ENCODE assay signal across 8 cellular contexts in genomic region chr2:160252278-160252887, GRCh38. TPM values are rescaled to one million over a fixed set of nuclear protein-coding genes. Genes with fewer than 3 reads are reported as not detected.
DNase-seq lines count a peak whose midpoint lies in the region; ATAC-seq and TF ChIP-seq lines count a peak whose summit lies in the region.

No MANE protein-coding gene starts in this region.

- H3K36me3 Mint-ChIP-seq in naive B cell: no peaks in the 10 kb centered on the region

- no peak overlapping the region for H3K27ac ChIP-seq in 22Rv1

- no peak overlapping the region for H3K4me3 Mint-ChIP-seq in naive B cell

- H3K9me3 Mint-ChIP-seq in naive B cell: no peaks in the 10 kb centered on the region

- TF ChIP-seq CTCF in 22Rv1 (IDR thresholded peaks at IDR 0.05) (peak; percentile 67), GM12873 (IDR thresholded peaks at IDR 0.05; ENCODE audit: insufficient read depth, low read depth, low read length, missing control alignments) (peak; percentile 65)

- intact Hi-C loops in head of caudate nucleus (cut with DNase I): no loop called here

- H3K27ac Mint-ChIP-seq in naive B cell: no peak overlapping the region

- H3K27me3 Mint-ChIP-seq in naive B cell: peaks cover 0 to 8% (median 0%) of the 10 kb centered on the region in 3 donors

- peak; percentile 11 for DNase-seq in NCI-H748 treated with DMSO at 0.1 percent for 48 hours (lab: John Stamatoyannopoulos, UW)
- peak; percentile 64 for DNase-seq in dermis blood vessel endothelial cell
- DNase-seq in naive B cell: peak; percentile 13
- DNase-seq in head of caudate nucleus: no peak

- H3K4me1 Mint-ChIP-seq in naive B cell: peaks cover 0 to 5% (median 4%) of the 10 kb centered on the region in 3 donors

- ATAC-seq in naive B cell (ENCODE audit: low read depth in 2 of 2): no peak
- ATAC-seq in GM21367 (IDR thresholded peaks at IDR 0.05; ENCODE audit: unreplicated experiment): no peak
- ATAC-seq in HG02610 (IDR thresholded peaks at IDR 0.05; ENCODE audit: unreplicated experiment): no peak

RNA-seq across cellular contexts. Expression of gene ITGB6, which starts 52.3 kb away (rescaled TPM):
- 0.85 and 1.3 TPM in 2 replicates for total RNA-seq in dermis blood vessel endothelial cell
- polyA plus RNA-seq in naive B cell (ENCODE audit: low read depth in 6 of 6): not detected

Comparison
In these comparisons a context has a peak if more than half of its experiments do, and no peak if none do; other contexts are left out.
1. DNase-seq: peak in NCI-H748 treated with DMSO at 0.1 percent for 48 hours (single experiment), dermis blood vessel endothelial cell (single experiment) and naive B cell (single experiment); none in head of caudate nucleus (0 of 42).